ENCODE assay signal across 9 cellular contexts in the genomic region with DNA sequence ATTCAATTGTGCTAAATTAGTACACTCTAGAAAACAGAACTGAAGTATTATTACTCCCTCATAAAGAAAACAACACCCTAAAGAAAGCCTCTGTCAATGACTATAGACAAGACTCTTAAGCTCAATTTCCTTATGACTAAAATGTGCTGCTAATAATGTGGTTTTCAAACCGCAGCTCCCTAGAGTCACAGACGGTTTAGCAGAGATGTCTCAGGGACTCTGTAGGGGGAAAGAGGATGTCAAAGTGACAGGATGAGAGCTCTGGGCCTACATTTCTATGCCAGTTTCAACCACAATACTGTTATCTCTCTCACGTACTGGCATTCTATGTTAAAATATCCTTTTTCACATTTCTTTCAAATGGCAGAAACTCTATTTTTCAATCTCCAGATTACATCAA. TPM values are rescaled to one million over a fixed set of nuclear protein-coding genes. Genes with fewer than 3 reads are reported as not detected.
DNase-seq lines count a peak whose midpoint lies in the region; ATAC-seq and TF ChIP-seq lines count a peak whose summit lies in the region.
"Had no signal": no experiment of that assay in that cellular context is flagged by ENCODE, and none has a peak within 500 bp of the region (broad histone marks: within the 10 kb centered on the region; RNA-seq: fewer than 3 reads in every experiment).

No MANE protein-coding gene starts in this region.

- H3K27me3 Mint-ChIP-seq in GM23338 (ENCODE audit: insufficient read depth, low read depth, poor library complexity): no peaks in the 10 kb centered on the region

- H3K9me3 ChIP-seq in colonic mucosa: no peaks in the 10 kb centered on the region
- H3K9me3 ChIP-seq in SJCRH30 (replicated peaks): no peaks in the 10 kb centered on the region
- no peaks in the 10 kb centered on the region for H3K9me3 ChIP-seq in aorta (ENCODE audit: control insufficient read depth, low read length)
- H3K9me3 ChIP-seq: spleen had no signal

- intact Hi-C loops in colonic mucosa (cut with DNase I) (no loop called here), aorta (cut with DNase I) (no loop called here)

- H3K79me2 ChIP-seq in GM23338 (replicated peaks; ENCODE audit: insufficient read depth): 0 out of 2 replicates have a peak, but pooled peaks cover 5% of the 10 kb centered on the region

- H2AFZ ChIP-seq in GM23338: no peak overlapping the region

- no peaks in the 10 kb centered on the region for H4K20me1 ChIP-seq in GM23338 (replicated peaks; ENCODE audit: insufficient read depth)

- no peak for DNase-seq in GM23338 (ENCODE audit: low spot score)
- peak; percentile 96 for DNase-seq in MV-4-11 (lab: John Stamatoyannopoulos, UW)
- DNase-seq in glomerular visceral epithelial cell (ENCODE audit: extremely low spot score): peak; percentile 8
- no peak for DNase-seq in colonic mucosa
- DNase-seq in GM03348 (ENCODE audit: low spot score): no peak
- DNase-seq in SJCRH30: no peak
- DNase-seq in aorta: no peak
- DNase-seq: spleen had no signal

- H3K4me2 ChIP-seq in GM23338: no peak overlapping the region

- 58 to 71% methylated on average over 3 of the region's 3 CpGs for WGBS in aorta, 2 donors

- H3K4me3 ChIP-seq in GM23338 (no peak overlapping the region), colonic mucosa (no peak overlapping the region), SJCRH30 (no peak overlapping the region), aorta (ENCODE audit: low read length in 2 of 2) (no peak overlapping the region)
- H3K4me3 ChIP-seq: spleen had no signal

- H3K4me1 ChIP-seq in GM23338 (ENCODE audit: insufficient read depth) (peaks cover 38% of the 10 kb centered on the region), colonic mucosa (no peaks in the 10 kb centered on the region), SJCRH30 (no peaks in the 10 kb centered on the region), aorta (ENCODE audit: control insufficient read depth in 1 of 2, insufficient read depth in 2 of 2, low read length in 2 of 2) (no peaks in the 10 kb centered on the region)

- no peaks in the 10 kb centered on the region for H3F3A ChIP-seq in GM23338 (replicated peaks; ENCODE audit: low read depth)

- ATAC-seq in GM18517 (IDR thresholded peaks at IDR 0.05; ENCODE audit: unreplicated experiment): peak; percentile 100
- no peak for ATAC-seq in GM23338
- no peak for ATAC-seq in aorta (ENCODE audit: low FRiP score)

- H3K9me3 Mint-ChIP-seq in GM23338: no peaks in the 10 kb centered on the region

- peak overlapping the region; percentile 48 for H3K27ac Mint-ChIP-seq in GM23338

- H3K36me3 ChIP-seq in GM23338 (ENCODE audit: insufficient read depth): peaks cover 8% of the 10 kb centered on the region; the same call in 1 of the 2 replicates
- H3K36me3 ChIP-seq in colonic mucosa: no peaks in the 10 kb centered on the region
- peaks cover 8% of the 10 kb centered on the region for H3K36me3 ChIP-seq in SJCRH30
- H3K36me3 ChIP-seq in aorta (ENCODE audit: control insufficient read depth in 1 of 2, insufficient read depth in 2 of 2, low read length in 1 of 2): peaks cover 0 to 2% of the 10 kb centered on the region in 2 donors

- H3K9me2 ChIP-seq in GM23338 (ENCODE audit: insufficient read depth): no peaks in the 10 kb centered on the region

- H3K4me1 Mint-ChIP-seq in GM23338: peaks cover 24% of the 10 kb centered on the region

- H3K27ac ChIP-seq in GM23338 (ENCODE audit: low read depth) (no peak overlapping the region), colonic mucosa (no peak overlapping the region), SJCRH30 (no peak overlapping the region), aorta (ENCODE audit: low read depth in 1 of 2, low read length in 2 of 2) (no peak overlapping the region)

- peaks cover 24% of the 10 kb centered on the region for H3K36me3 Mint-ChIP-seq in GM23338 (ENCODE audit: low read depth)

- H3K9ac ChIP-seq in colonic mucosa (ENCODE audit: low read depth in 2 of 2, low read length in 2 of 2): no peak overlapping the region

- no peak overlapping the region for H3K4me3 Mint-ChIP-seq in GM23338

- no peaks in the 10 kb centered on the region for H3K27me3 ChIP-seq in GM23338 (ENCODE audit: insufficient read depth)
- H3K27me3 ChIP-seq in colonic mucosa: no peaks in the 10 kb centered on the region
- no peaks in the 10 kb centered on the region for H3K27me3 ChIP-seq in SJCRH30
- H3K27me3 ChIP-seq in aorta (ENCODE audit: control insufficient read depth in 1 of 2, insufficient read depth in 2 of 2, low read length in 1 of 2): no peaks in the 10 kb centered on the region
- H3K27me3 ChIP-seq: spleen had no signal

- TF ChIP-seq CTCF in GM23338 (conservative IDR thresholded peaks at IDR 0.05; ENCODE audit: low read depth in 2 of 2) (no peak), colonic mucosa (IDR thresholded peaks at IDR 0.05) (no peak)

TF ChIP-seq in GM23338, 12 proteins besides CTCF, POLR2A, EP300 and RAD21 (continues in another document):
- TF ChIP-seq, protein P1, sequence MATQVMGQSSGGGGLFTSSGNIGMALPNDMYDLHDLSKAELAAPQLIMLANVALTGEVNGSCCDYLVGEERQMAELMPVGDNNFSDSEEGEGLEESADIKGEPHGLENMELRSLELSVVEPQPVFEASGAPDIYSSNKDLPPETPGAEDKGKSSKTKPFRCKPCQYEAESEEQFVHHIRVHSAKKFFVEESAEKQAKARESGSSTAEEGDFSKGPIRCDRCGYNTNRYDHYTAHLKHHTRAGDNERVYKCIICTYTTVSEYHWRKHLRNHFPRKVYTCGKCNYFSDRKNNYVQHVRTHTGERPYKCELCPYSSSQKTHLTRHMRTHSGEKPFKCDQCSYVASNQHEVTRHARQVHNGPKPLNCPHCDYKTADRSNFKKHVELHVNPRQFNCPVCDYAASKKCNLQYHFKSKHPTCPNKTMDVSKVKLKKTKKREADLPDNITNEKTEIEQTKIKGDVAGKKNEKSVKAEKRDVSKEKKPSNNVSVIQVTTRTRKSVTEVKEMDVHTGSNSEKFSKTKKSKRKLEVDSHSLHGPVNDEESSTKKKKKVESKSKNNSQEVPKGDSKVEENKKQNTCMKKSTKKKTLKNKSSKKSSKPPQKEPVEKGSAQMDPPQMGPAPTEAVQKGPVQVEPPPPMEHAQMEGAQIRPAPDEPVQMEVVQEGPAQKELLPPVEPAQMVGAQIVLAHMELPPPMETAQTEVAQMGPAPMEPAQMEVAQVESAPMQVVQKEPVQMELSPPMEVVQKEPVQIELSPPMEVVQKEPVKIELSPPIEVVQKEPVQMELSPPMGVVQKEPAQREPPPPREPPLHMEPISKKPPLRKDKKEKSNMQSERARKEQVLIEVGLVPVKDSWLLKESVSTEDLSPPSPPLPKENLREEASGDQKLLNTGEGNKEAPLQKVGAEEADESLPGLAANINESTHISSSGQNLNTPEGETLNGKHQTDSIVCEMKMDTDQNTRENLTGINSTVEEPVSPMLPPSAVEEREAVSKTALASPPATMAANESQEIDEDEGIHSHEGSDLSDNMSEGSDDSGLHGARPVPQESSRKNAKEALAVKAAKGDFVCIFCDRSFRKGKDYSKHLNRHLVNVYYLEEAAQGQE (IDR thresholded peaks at IDR 0.05; ENCODE audit: unreplicated experiment): no peak
- TF ChIP-seq, protein P2, sequence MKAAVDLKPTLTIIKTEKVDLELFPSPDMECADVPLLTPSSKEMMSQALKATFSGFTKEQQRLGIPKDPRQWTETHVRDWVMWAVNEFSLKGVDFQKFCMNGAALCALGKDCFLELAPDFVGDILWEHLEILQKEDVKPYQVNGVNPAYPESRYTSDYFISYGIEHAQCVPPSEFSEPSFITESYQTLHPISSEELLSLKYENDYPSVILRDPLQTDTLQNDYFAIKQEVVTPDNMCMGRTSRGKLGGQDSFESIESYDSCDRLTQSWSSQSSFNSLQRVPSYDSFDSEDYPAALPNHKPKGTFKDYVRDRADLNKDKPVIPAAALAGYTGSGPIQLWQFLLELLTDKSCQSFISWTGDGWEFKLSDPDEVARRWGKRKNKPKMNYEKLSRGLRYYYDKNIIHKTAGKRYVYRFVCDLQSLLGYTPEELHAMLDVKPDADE (IDR thresholded peaks at IDR 0.05): no peak

RNA-seq across cellular contexts. Expression of a gene that starts 37.6 kb away (rescaled TPM):
- total RNA-seq in GM23338 (2014; rRNA removed; shearing (Covaris generic)): 0.08 and 1.4 TPM in 2 replicates
- polyA plus RNA-seq in GM23338 (2016; fragmentation: Nextera tagmentation; extraction: Ambion mirVana) (1.4 and 1.9 TPM in 2 replicates), aorta (1 to 10 TPM in 1 of 2 donors, not detected in 1; 3.8 TPM)
- total RNA-seq in colonic mucosa (under 1 TPM in 1 of 2 donors, not detected in 1; 0.98 TPM), aorta (1 to 10 TPM; 1.7 to 3.0 TPM)
- not detected in 2 replicates for total RNA-seq in SJCRH30 (2014; rRNA removed; shearing (Covaris generic))

RNA-seq across cellular contexts. Expression of a gene that starts 43.3 kb away (rescaled TPM):
- total RNA-seq in GM23338 (2014; rRNA removed; shearing (Covaris generic)): 95.2 and 108 TPM in 2 replicates
- polyA plus RNA-seq in GM23338 (2016; fragmentation: Nextera tagmentation; extraction: Ambion mirVana) (99.8 and 125 TPM in 2 replicates), aorta (10 to 100 TPM; 45.4 to 85.0 TPM)
- total RNA-seq in colonic mucosa (10 to 100 TPM; 67.3 to 87.0 TPM), aorta (10 to 100 TPM; 45.2 to 54.5 TPM)
- total RNA-seq in SJCRH30 (2014; rRNA removed; shearing (Covaris generic)): 49.7 and 55.4 TPM in 2 replicates

RNA-seq across cellular contexts. Expression of a gene that starts 44.2 kb away (rescaled TPM):
- total RNA-seq in GM23338 (2014; rRNA removed; shearing (Covaris generic)): 9.2 and 13.5 TPM in 2 replicates
- polyA plus RNA-seq in GM23338 (2016; fragmentation: Nextera tagmentation; extraction: Ambion mirVana) (26.6 and 32.1 TPM in 2 replicates), aorta (10 to 100 TPM in 1 of 2 donors, 1 to 10 TPM in 1; 8.9 to 11.9 TPM)
- total RNA-seq in colonic mucosa (1 to 10 TPM; 1.1 to 1.3 TPM), aorta (10 to 100 TPM; 13.5 to 13.8 TPM)
- total RNA-seq in SJCRH30 (2014; rRNA removed; shearing (Covaris generic)): 0.23 and 0.40 TPM in 2 replicates

Comparison
In these comparisons a context has a peak if more than half of its experiments do, and no peak if none do; other contexts are left out.
1. DNase-seq: peak in MV-4-11 (single experiment) and glomerular visceral epithelial cell (single experiment); none in GM23338 (single experiment), colonic mucosa (single experiment), GM03348 (single experiment), SJCRH30 (0 of 2) and aorta (0 of 2).